18 cellular contexts compared by ENCODE assay signal in the genomic region with DNA sequence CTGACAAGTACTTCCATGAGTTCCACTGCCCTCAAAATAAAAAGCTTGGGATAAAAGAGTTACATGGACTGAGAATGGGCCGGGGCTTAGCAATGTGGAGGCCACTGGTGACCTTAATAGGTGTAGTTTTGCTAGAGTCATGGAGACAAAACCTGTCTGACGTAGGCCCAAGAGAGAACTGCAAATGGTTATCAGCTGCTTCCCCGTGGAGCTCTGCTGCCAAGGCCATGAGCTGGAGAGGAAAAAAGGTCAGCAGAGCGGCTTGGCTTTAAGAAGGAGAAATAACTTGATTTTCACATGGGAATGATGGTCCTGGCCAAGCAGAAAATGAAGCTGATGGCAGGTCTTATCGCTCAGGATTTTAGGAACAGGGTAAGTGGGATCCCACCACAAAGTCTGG. TPM values are rescaled to one million over a fixed set of nuclear protein-coding genes. Genes with fewer than 3 reads are reported as not detected.
A peak's percentile ranks its signal among the peaks of the same experiment; 100 is the strongest.
DNase-seq lines count a peak whose midpoint lies in the region; TF ChIP-seq lines count a peak whose summit lies in the region.
"Had no signal": no experiment of that assay in that cellular context is flagged by ENCODE, and none has a peak within 500 bp of the region (broad histone marks: within the 10 kb centered on the region; RNA-seq: fewer than 3 reads in every experiment).

No MANE protein-coding gene starts in this region.

- peak overlapping the region; percentile 87 to 93 (median 92) for H3K27ac Mint-ChIP-seq in CD14-positive monocyte
- no peak overlapping the region for H3K27ac Mint-ChIP-seq in neural crest cell (ENCODE audit: unreplicated experiment)
- H3K27ac Mint-ChIP-seq in osteocyte (ENCODE audit: unreplicated experiment), result no peak overlapping the region
- H3K27ac Mint-ChIP-seq: H9 had no signal

- H3K27ac ChIP-seq in DOHH2 (ENCODE audit: low read depth, low read length), result peak overlapping the region; percentile 33; the same call in 1 of the 2 replicates
- H3K27ac ChIP-seq in adrenal gland, result peak overlapping the region; percentile 12 to 89 (median 61)
- H3K27ac ChIP-seq in trophoblast cell (ENCODE audit: low read depth, low read length), result no peak overlapping the region
- H3K27ac ChIP-seq: hepatocyte, KMS-11 had no signal

- no peak for TF ChIP-seq POLR2A in adrenal gland (IDR thresholded peaks at IDR 0.05)

- H3K4me1 ChIP-seq in DOHH2 (ENCODE audit: control insufficient read depth, low read length) (peaks cover 46% of the 10 kb centered on the region), adrenal gland (replicated peaks in 1 of 2) (peaks cover 23 to 34% of the 10 kb centered on the region in 2 donors), trophoblast cell (ENCODE audit: control insufficient read depth in 1 of 2, insufficient read depth in 2 of 2, low read length in 2 of 2) (peaks cover 0 to 3% of the 10 kb centered on the region in 2 experiments)

- no peaks in the 10 kb centered on the region for H3K27me3 ChIP-seq in DOHH2 (ENCODE audit: control insufficient read depth, low read length)
- H3K27me3 ChIP-seq in adrenal gland, result no peaks in the 10 kb centered on the region
- no peaks in the 10 kb centered on the region for H3K27me3 ChIP-seq in trophoblast cell (ENCODE audit: insufficient read depth, low read length)
- no peaks in the 10 kb centered on the region for H3K27me3 ChIP-seq in H7 (ENCODE audit: control insufficient read depth, insufficient read depth, low read length)
- H3K27me3 ChIP-seq: hepatocyte, testis had no signal

- no peak overlapping the region for H3K23ac ChIP-seq in trophoblast cell (ENCODE audit: low read length)

- H3K9me3 Mint-ChIP-seq in CD14-positive monocyte (no peaks in the 10 kb centered on the region), neural crest cell (no peaks in the 10 kb centered on the region), osteocyte (ENCODE audit: unreplicated experiment) (no peaks in the 10 kb centered on the region)
- H3K9me3 Mint-ChIP-seq: effector memory CD8-positive, alpha-beta T cell had no signal

- peak overlapping the region; percentile 31 to 88 for H3K4me3 Mint-ChIP-seq in CD14-positive monocyte
- peak overlapping the region; percentile 58 for H3K4me3 Mint-ChIP-seq in neural crest cell
- H3K4me3 Mint-ChIP-seq in osteocyte (ENCODE audit: unreplicated experiment), result no peak overlapping the region
- H3K4me3 Mint-ChIP-seq: H9 had no signal

- H3K79me2 ChIP-seq in DOHH2 (ENCODE audit: control insufficient read depth, low read length) (peaks cover 13% of the 10 kb centered on the region), trophoblast cell (ENCODE audit: control insufficient read depth, insufficient read depth, low read length, poor library complexity) (peaks cover 5% of the 10 kb centered on the region)

- intact Hi-C loops in CD14-positive monocyte (cut with micrococcal nuclease), result loop anchor here (5.0 to 10.0 kb wide), 5 partner anchors 78 to 688 kb away; a partner anchor contains a TSS
- intact Hi-C loops in adrenal gland (cut with DNase I), result no loop called here

- no peak overlapping the region for H3K9ac ChIP-seq in trophoblast cell (ENCODE audit: low read length)
- H3K9ac ChIP-seq: KMS-11 had no signal

- H2BK12ac ChIP-seq in trophoblast cell (ENCODE audit: low read length), result no peak overlapping the region

- H3K9me3 ChIP-seq in DOHH2 (ENCODE audit: control insufficient read depth, insufficient read depth, low read length) (no peaks in the 10 kb centered on the region), adrenal gland (replicated peaks in 1 of 3) (no peaks in the 10 kb centered on the region), trophoblast cell (ENCODE audit: insufficient read depth, low read depth, low read length) (no peaks in the 10 kb centered on the region)
- H3K9me3 ChIP-seq: testis had no signal

- H3K36me3 ChIP-seq in DOHH2 (ENCODE audit: control insufficient read depth, low read length) (peaks cover 68% of the 10 kb centered on the region), adrenal gland (replicated peaks in 1 of 2) (peaks cover 0 to 45% of the 10 kb centered on the region in 2 donors), trophoblast cell (ENCODE audit: control insufficient read depth in 1 of 2, insufficient read depth in 2 of 2, low read length in 2 of 2) (peaks cover 49 to 56% of the 10 kb centered on the region in 2 experiments), H7 (replicated peaks; ENCODE audit: control insufficient read depth, insufficient read depth, low read length) (peaks cover 44% of the 10 kb centered on the region)

- peaks cover 6% of the 10 kb centered on the region for H3K79me1 ChIP-seq in trophoblast cell (ENCODE audit: low read length)

- H3K4ac ChIP-seq in trophoblast cell (ENCODE audit: low read depth, low read length), result no peak overlapping the region

- 0 out of 2 replicates have a peak overlapping the region, but pooled peaks have one; percentile 58 for H3K4me2 ChIP-seq in DOHH2 (ENCODE audit: low read length)
- H3K4me2 ChIP-seq in trophoblast cell (ENCODE audit: low read length), result no peak overlapping the region
- H3K4me2 ChIP-seq: hepatocyte, KMS-11 had no signal

- no peak for DNase-seq in CD14-positive monocyte (ENCODE audit: low spot score)
- DNase-seq in adrenal gland, result peak in 6 of 7 donors; percentile 64 to 83 (median 78)
- no peak for DNase-seq in neural crest cell (ENCODE audit: low read depth, low spot score)
- no peak for DNase-seq in trophoblast cell
- no peak for DNase-seq in osteocyte (ENCODE audit: extremely low spot score, unreplicated experiment)
- DNase-seq in H7, result no peak
- DNase-seq: activated CD4-positive, alpha-beta T cell treated with anti-CD3 and anti-CD28 coated beads for 4 hours; activated T-cell treated with anti-CD3 and anti-CD28 coated beads, Interleukin-2, amount 50 U/mL, for 48 hours; cerebellar nuclear complex; effector memory CD8-positive, alpha-beta T cell; H9; NCI-H1048; NCI-H524; stimulated activated CD4-positive, alpha-beta T cell treated with anti-CD3 and anti-CD28 coated beads, Interleukin-2, amount 100 ng/mL, for 24 hours; testis had no signal

- peaks cover 6% of the 10 kb centered on the region; the same call in 1 of the 2 replicates for H4K20me1 ChIP-seq in DOHH2 (ENCODE audit: control insufficient read depth, insufficient read depth, low read depth, low read length)

- H2AFZ ChIP-seq in trophoblast cell (ENCODE audit: insufficient read depth, low read length, poor library complexity), result no peak overlapping the region
- H2AFZ ChIP-seq: hepatocyte had no signal

- H3K36me3 Mint-ChIP-seq in CD14-positive monocyte (peaks cover 37 to 69% of the 10 kb centered on the region in 2 donors), neural crest cell (ENCODE audit: low read depth) (peaks cover 10% of the 10 kb centered on the region), osteocyte (ENCODE audit: unreplicated experiment) (peaks cover 22% of the 10 kb centered on the region)

- H3K4me3 ChIP-seq in DOHH2 (ENCODE audit: low read length) (no peak overlapping the region), adrenal gland (no peak overlapping the region), trophoblast cell (ENCODE audit: low read depth, low read length) (no peak overlapping the region), H7 (ENCODE audit: insufficient read depth, low read depth, low read length) (no peak overlapping the region)
- H3K4me3 ChIP-seq: hepatocyte, testis had no signal

- peaks cover 62% of the 10 kb centered on the region for H3K4me1 Mint-ChIP-seq in CD14-positive monocyte
- peaks cover 20% of the 10 kb centered on the region for H3K4me1 Mint-ChIP-seq in neural crest cell
- peaks cover 16% of the 10 kb centered on the region for H3K4me1 Mint-ChIP-seq in osteocyte (ENCODE audit: unreplicated experiment)

- H4K8ac ChIP-seq in trophoblast cell (ENCODE audit: low read depth, low read length), result no peak overlapping the region

- no peak overlapping the region for H4K91ac ChIP-seq in trophoblast cell (ENCODE audit: low read depth, low read length)

- H3K18ac ChIP-seq in trophoblast cell (ENCODE audit: low read length), result no peak overlapping the region

- no peak overlapping the region for H2AK5ac ChIP-seq in trophoblast cell (ENCODE audit: low read length)

- no peak overlapping the region for H2BK5ac ChIP-seq in trophoblast cell (ENCODE audit: low read depth, low read length, poor library complexity)

- no peak overlapping the region for H2BK120ac ChIP-seq in trophoblast cell (ENCODE audit: insufficient read depth, low read length, poor library complexity)

- WGBS in adrenal gland, 4 donors, result 41 to 52% (median 43%) methylated on average over 5 of the region's 5 CpGs
- WGBS in trophoblast cell (ENCODE audit: extremely low coverage, insufficient coverage, insufficient read length), result no CpG with 5 or more reads among the region's 5 CpGs

- H3K14ac ChIP-seq in trophoblast cell (ENCODE audit: low read length), result no peak overlapping the region

- no peak overlapping the region for H4K12ac ChIP-seq in trophoblast cell (ENCODE audit: low read depth, low read length)

- TF ChIP-seq CTCF in CD14-positive monocyte (IDR thresholded peaks at IDR 0.05) (no peak), DOHH2 (IDR thresholded peaks at IDR 0.05; ENCODE audit: low read depth, low read length, poor library complexity, severe bottlenecking) (no peak), adrenal gland (IDR thresholded peaks at IDR 0.05) (no peak), neural crest cell (conservative IDR thresholded peaks at IDR 0.05) (no peak), osteocyte (IDR thresholded peaks at IDR 0.05) (no peak)

- no peaks in the 10 kb centered on the region for H3K27me3 Mint-ChIP-seq in CD14-positive monocyte (ENCODE audit: low read depth in 3 of 3)
- no peaks in the 10 kb centered on the region for H3K27me3 Mint-ChIP-seq in neural crest cell (ENCODE audit: low read depth)
- no peaks in the 10 kb centered on the region for H3K27me3 Mint-ChIP-seq in osteocyte (ENCODE audit: unreplicated experiment)
- H3K27me3 Mint-ChIP-seq: effector memory CD8-positive, alpha-beta T cell had no signal

- no peaks in the 10 kb centered on the region for H3K9me2 ChIP-seq in DOHH2 (replicated peaks; ENCODE audit: control insufficient read depth, low read length)

- H3F3A ChIP-seq in DOHH2 (ENCODE audit: control insufficient read depth, insufficient read depth), result peaks cover 16% of the 10 kb centered on the region

RNA-seq across cellular contexts. Expression of a gene that starts 3.7 kb away (rescaled TPM):
- 1 to 10 TPM in 1 of 2 donors, under 1 TPM in 1; 0.75 to 2.9 TPM for polyA plus RNA-seq in CD14-positive monocyte
- total RNA-seq in adrenal gland, result 10 to 100 TPM in 7 of 8 donors, 1 to 10 TPM in 1; 6.2 to 30.2 (median 22.0) TPM
- polyA plus RNA-seq in adrenal gland, result 10 to 100 TPM; 18.7 to 36.4 (median 23.4) TPM
- 22.4 and 23.9 TPM in 2 replicates for total RNA-seq in neural crest cell
- 10.1 and 10.4 TPM in 2 replicates for polyA plus RNA-seq in trophoblast cell (2013)
- 16.0 and 19.8 TPM in 2 replicates for total RNA-seq in osteocyte
- total RNA-seq in H7 (2014; rRNA removed; shearing (Covaris generic)), result 42.0 and 45.2 TPM in 2 replicates

RNA-seq across cellular contexts. Expression of a gene that starts 8.3 kb away (rescaled TPM):
- 1 to 10 TPM; 6.8 to 9.6 TPM for polyA plus RNA-seq in CD14-positive monocyte
- 10 to 100 TPM; 13.2 to 38.0 (median 34.5) TPM for total RNA-seq in adrenal gland
- 10 to 100 TPM; 11.4 to 21.3 (median 17.8) TPM for polyA plus RNA-seq in adrenal gland
- total RNA-seq in neural crest cell, result 69.7 and 70.6 TPM in 2 replicates
- 23.4 and 23.5 TPM in 2 replicates for polyA plus RNA-seq in trophoblast cell (2013)
- total RNA-seq in osteocyte, result 23.4 and 27.6 TPM in 2 replicates
- total RNA-seq in H7 (2014; rRNA removed; shearing (Covaris generic)), result 61.0 and 64.6 TPM in 2 replicates

RNA-seq across cellular contexts. Expression of a gene that starts 8.4 kb away (rescaled TPM):
- 100 to 1,000 TPM; 390 to 437 TPM for polyA plus RNA-seq in CD14-positive monocyte
- total RNA-seq in adrenal gland, result 1,000 to 10,000 TPM; 1,947 to 3,128 (median 2,296) TPM
- polyA plus RNA-seq in adrenal gland, result 1,000 to 10,000 TPM; 1,875 to 3,598 (median 2,830) TPM
- total RNA-seq in neural crest cell, result 2,746 and 2,748 TPM in 2 replicates
- polyA plus RNA-seq in trophoblast cell (2013), result 1,644 and 1,714 TPM in 2 replicates
- total RNA-seq in osteocyte, result 1,770 and 1,772 TPM in 2 replicates
- 2,813 and 2,948 TPM in 2 replicates for total RNA-seq in H7 (2014; rRNA removed; shearing (Covaris generic))

RNA-seq across cellular contexts. Expression of a gene that starts 16.6 kb away (rescaled TPM):
- polyA plus RNA-seq in CD14-positive monocyte (100 to 1,000 TPM in 1 of 2 donors, 10 to 100 TPM in 1; 98.4 to 140 TPM), adrenal gland (10 to 100 TPM; 55.7 to 96.3 (median 79.9) TPM)
- total RNA-seq in adrenal gland (100 to 1,000 TPM in 1 of 8 donors, 10 to 100 TPM in 7; 53.0 to 111 (median 72.8) TPM), neural crest cell (32.0 and 32.1 TPM in 2 replicates), osteocyte (36.2 and 39.4 TPM in 2 replicates)
- polyA plus RNA-seq in trophoblast cell (2013), result 21.3 and 22.9 TPM in 2 replicates
- 30.6 and 31.8 TPM in 2 replicates for total RNA-seq in H7 (2014; rRNA removed; shearing (Covaris generic))

RNA-seq across cellular contexts. Expression of a gene that starts 16.7 kb away (rescaled TPM):
- polyA plus RNA-seq in CD14-positive monocyte (10 to 100 TPM; 17.5 to 24.7 TPM), adrenal gland (10 to 100 TPM; 19.9 to 53.0 (median 41.4) TPM)
- total RNA-seq in adrenal gland (10 to 100 TPM; 13.4 to 29.2 (median 20.5) TPM), neural crest cell (31.8 and 34.3 TPM in 2 replicates), osteocyte (15.4 and 16.3 TPM in 2 replicates)
- 26.2 and 28.9 TPM in 2 replicates for polyA plus RNA-seq in trophoblast cell (2013)
- 25.8 and 28.1 TPM in 2 replicates for total RNA-seq in H7 (2014; rRNA removed; shearing (Covaris generic))

Comparison
In these comparisons a context has a peak if more than half of its experiments do, and no peak if none do; other contexts are left out.
1. DNase-seq: peak in adrenal gland (6 of 7); none in CD14-positive monocyte (single experiment), neural crest cell (single experiment), trophoblast cell (0 of 2), osteocyte (single experiment) and H7 (single experiment).
2. H3K27ac Mint-ChIP-seq: peak in CD14-positive monocyte (7 of 7); none in neural crest cell (single experiment) and osteocyte (single experiment).
3. intact Hi-C loops: an anchor here in CD14-positive monocyte (5.0 to 10.0 kb wide); none called in adrenal gland.